ENCODE assay signal across 1 cellular context in the genomic region with DNA sequence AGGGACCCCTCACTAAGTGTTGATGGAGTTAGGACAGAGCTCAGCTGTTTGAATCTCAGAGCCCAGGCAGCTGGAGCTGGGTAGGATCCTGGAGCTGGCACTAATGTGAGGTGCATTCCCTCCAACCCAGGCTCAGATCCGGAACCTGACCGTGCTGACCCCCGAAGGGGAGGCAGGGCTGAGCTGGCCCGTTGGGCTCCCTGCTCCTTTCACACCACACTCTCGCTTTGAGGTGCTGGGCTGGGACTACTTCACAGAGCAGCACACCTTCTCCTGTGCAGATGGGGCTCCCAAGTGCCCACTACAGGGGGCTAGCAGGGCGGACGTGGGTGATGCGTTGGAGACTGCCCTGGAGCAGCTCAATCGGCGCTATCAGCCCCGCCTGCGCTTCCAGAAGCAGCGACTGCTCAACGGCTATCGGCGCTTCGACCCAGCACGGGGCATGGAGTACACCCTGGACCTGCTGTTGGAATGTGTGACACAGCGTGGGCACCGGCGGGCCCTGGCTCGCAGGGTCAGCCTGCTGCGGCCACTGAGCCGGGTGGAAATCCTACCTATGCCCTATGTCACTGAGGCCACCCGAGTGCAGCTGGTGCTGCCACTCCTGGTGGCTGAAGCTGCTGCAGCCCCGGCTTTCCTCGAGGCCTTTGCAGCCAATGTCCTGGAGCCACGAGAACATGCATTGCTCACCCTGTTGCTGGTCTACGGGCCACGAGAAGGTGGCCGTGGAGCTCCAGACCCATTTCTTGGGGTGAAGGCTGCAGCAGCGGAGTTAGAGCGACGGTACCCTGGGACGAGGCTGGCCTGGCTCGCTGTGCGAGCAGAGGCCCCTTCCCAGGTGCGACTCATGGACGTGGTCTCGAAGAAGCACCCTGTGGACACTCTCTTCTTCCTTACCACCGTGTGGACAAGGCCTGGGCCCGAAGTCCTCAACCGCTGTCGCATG.
TF ChIP-seq lines count a peak whose summit lies in the region.

No MANE protein-coding gene starts in this region.

TF ChIP-seq in H1, 55 proteins besides CTCF, POLR2A, EP300 and RAD21:
- TF ChIP-seq CREB1 (IDR thresholded peaks at IDR 0.05) (no peak), TAF1 (IDR thresholded peaks at IDR 0.05; ENCODE audit: low read depth, low read length) (no peak), SAP30 (IDR thresholded peaks at IDR 0.05; ENCODE audit: insufficient read depth, insufficient replicate concordance, low read length) (no peak), RXRA (IDR thresholded peaks at IDR 0.05; ENCODE audit: insufficient read depth, low read depth, low read length) (no peak)
